In genomic region chr14:49892301-49892635, GRCh38 we compare ENCODE assay signal across 1 cellular context.
TF ChIP-seq lines count a peak whose summit lies in the region.

No MANE protein-coding gene starts in this region.

TF ChIP-seq in HepG2, 621 proteins besides CTCF, POLR2A, EP300 and RAD21 (continued from another document and continues in another):
- no peak for TF ChIP-seq ZSCAN9 (CRISPR knock-in tag; IDR thresholded peaks at IDR 0.05; ENCODE audit: borderline replicate concordance)
- TF ChIP-seq ZNF570 (CRISPR knock-in tag; IDR thresholded peaks at IDR 0.05; ENCODE audit: borderline replicate concordance), result no peak
- TF ChIP-seq SNAI1 (CRISPR knock-in tag; IDR thresholded peaks at IDR 0.05; ENCODE audit: borderline replicate concordance), result no peak
- TF ChIP-seq CSRNP1 (CRISPR knock-in tag; IDR thresholded peaks at IDR 0.05), result no peak
- TF ChIP-seq FOXK1 (CRISPR knock-in tag; IDR thresholded peaks at IDR 0.05; ENCODE audit: borderline replicate concordance, low read depth), result 0 out of 2 replicates have a peak, but pooled peaks have one; percentile 8
- no peak for TF ChIP-seq SRSF1 (optimal IDR thresholded peaks at IDR 0.05; ENCODE audit: low read depth, low read length)
- TF ChIP-seq NFE2 (CRISPR knock-in tag; IDR thresholded peaks at IDR 0.05), result no peak
- TF ChIP-seq ZNF253 (CRISPR knock-in tag; IDR thresholded peaks at IDR 0.05; ENCODE audit: borderline replicate concordance), result 0 out of 2 replicates have a peak, but pooled peaks have one; percentile 5
- TF ChIP-seq, protein P1, sequence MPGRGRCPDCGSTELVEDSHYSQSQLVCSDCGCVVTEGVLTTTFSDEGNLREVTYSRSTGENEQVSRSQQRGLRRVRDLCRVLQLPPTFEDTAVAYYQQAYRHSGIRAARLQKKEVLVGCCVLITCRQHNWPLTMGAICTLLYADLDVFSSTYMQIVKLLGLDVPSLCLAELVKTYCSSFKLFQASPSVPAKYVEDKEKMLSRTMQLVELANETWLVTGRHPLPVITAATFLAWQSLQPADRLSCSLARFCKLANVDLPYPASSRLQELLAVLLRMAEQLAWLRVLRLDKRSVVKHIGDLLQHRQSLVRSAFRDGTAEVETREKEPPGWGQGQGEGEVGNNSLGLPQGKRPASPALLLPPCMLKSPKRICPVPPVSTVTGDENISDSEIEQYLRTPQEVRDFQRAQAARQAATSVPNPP (CRISPR knock-in tag; IDR thresholded peaks at IDR 0.05), result no peak
- no peak for TF ChIP-seq YEATS2 (CRISPR knock-in tag; IDR thresholded peaks at IDR 0.05; ENCODE audit: borderline replicate concordance)
- 0 out of 2 replicates have a peak, but pooled peaks have one; percentile 5 for TF ChIP-seq FOXP1 (IDR thresholded peaks at IDR 0.05)
- TF ChIP-seq FOXP1 (CRISPR knock-in tag; IDR thresholded peaks at IDR 0.05), result no peak
- TF ChIP-seq, protein P2, sequence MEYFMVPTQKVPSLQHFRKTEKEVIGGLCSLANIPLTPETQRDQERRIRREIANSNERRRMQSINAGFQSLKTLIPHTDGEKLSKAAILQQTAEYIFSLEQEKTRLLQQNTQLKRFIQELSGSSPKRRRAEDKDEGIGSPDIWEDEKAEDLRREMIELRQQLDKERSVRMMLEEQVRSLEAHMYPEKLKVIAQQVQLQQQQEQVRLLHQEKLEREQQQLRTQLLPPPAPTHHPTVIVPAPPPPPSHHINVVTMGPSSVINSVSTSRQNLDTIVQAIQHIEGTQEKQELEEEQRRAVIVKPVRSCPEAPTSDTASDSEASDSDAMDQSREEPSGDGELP (IDR thresholded peaks at IDR 0.05; ENCODE audit: borderline replicate concordance, low read depth), result no peak
- TF ChIP-seq EEA1 (CRISPR knock-in tag; IDR thresholded peaks at IDR 0.05; ENCODE audit: borderline replicate concordance), result no peak
- TF ChIP-seq, protein P3, sequence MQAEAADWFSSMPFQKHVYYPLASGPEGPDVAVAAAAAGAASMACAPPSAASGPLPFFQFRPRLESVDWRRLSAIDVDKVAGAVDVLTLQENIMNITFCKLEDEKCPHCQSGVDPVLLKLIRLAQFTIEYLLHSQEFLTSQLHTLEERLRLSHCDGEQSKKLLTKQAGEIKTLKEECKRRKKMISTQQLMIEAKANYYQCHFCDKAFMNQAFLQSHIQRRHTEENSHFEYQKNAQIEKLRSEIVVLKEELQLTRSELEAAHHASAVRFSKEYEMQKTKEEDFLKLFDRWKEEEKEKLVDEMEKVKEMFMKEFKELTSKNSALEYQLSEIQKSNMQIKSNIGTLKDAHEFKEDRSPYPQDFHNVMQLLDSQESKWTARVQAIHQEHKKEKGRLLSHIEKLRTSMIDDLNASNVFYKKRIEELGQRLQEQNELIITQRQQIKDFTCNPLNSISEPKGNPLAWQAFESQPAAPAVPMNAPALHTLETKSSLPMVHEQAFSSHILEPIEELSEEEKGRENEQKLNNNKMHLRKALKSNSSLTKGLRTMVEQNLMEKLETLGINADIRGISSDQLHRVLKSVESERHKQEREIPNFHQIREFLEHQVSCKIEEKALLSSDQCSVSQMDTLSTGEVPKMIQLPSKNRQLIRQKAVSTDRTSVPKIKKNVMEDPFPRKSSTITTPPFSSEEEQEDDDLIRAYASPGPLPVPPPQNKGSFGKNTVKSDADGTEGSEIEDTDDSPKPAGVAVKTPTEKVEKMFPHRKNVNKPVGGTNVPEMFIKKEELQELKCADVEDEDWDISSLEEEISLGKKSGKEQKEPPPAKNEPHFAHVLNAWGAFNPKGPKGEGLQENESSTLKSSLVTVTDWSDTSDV (CRISPR knock-in tag; IDR thresholded peaks at IDR 0.05), result no peak
- TF ChIP-seq, protein P4, sequence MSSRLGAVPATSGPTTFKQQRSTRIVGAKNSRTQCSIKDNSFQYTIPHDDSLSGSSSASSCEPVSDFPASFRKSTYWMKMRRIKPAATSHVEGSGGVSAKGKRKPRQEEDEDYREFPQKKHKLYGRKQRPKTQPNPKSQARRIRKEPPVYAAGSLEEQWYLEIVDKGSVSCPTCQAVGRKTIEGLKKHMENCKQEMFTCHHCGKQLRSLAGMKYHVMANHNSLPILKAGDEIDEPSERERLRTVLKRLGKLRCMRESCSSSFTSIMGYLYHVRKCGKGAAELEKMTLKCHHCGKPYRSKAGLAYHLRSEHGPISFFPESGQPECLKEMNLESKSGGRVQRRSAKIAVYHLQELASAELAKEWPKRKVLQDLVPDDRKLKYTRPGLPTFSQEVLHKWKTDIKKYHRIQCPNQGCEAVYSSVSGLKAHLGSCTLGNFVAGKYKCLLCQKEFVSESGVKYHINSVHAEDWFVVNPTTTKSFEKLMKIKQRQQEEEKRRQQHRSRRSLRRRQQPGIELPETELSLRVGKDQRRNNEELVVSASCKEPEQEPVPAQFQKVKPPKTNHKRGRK (CRISPR knock-in tag; IDR thresholded peaks at IDR 0.05), result no peak
- TF ChIP-seq SIN3B (IDR thresholded peaks at IDR 0.05; ENCODE audit: low read length), result 0 out of 2 replicates have a peak, but pooled peaks have one; percentile 34
- TF ChIP-seq, protein P5, sequence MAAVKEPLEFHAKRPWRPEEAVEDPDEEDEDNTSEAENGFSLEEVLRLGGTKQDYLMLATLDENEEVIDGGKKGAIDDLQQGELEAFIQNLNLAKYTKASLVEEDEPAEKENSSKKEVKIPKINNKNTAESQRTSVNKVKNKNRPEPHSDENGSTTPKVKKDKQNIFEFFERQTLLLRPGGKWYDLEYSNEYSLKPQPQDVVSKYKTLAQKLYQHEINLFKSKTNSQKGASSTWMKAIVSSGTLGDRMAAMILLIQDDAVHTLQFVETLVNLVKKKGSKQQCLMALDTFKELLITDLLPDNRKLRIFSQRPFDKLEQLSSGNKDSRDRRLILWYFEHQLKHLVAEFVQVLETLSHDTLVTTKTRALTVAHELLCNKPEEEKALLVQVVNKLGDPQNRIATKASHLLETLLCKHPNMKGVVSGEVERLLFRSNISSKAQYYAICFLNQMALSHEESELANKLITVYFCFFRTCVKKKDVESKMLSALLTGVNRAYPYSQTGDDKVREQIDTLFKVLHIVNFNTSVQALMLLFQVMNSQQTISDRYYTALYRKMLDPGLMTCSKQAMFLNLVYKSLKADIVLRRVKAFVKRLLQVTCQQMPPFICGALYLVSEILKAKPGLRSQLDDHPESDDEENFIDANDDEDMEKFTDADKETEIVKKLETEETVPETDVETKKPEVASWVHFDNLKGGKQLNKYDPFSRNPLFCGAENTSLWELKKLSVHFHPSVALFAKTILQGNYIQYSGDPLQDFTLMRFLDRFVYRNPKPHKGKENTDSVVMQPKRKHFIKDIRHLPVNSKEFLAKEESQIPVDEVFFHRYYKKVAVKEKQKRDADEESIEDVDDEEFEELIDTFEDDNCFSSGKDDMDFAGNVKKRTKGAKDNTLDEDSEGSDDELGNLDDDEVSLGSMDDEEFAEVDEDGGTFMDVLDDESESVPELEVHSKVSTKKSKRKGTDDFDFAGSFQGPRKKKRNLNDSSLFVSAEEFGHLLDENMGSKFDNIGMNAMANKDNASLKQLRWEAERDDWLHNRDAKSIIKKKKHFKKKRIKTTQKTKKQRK (IDR thresholded peaks at IDR 0.05; ENCODE audit: low read length), result no peak
- TF ChIP-seq ATF7 (IDR thresholded peaks at IDR 0.05), result no peak
- TF ChIP-seq ATF7 (CRISPR knock-in tag; IDR thresholded peaks at IDR 0.05), result no peak
- TF ChIP-seq, protein P6, sequence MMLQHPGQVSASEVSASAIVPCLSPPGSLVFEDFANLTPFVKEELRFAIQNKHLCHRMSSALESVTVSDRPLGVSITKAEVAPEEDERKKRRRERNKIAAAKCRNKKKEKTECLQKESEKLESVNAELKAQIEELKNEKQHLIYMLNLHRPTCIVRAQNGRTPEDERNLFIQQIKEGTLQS (CRISPR knock-in tag; IDR thresholded peaks at IDR 0.05), result no peak
- TF ChIP-seq, protein P7, sequence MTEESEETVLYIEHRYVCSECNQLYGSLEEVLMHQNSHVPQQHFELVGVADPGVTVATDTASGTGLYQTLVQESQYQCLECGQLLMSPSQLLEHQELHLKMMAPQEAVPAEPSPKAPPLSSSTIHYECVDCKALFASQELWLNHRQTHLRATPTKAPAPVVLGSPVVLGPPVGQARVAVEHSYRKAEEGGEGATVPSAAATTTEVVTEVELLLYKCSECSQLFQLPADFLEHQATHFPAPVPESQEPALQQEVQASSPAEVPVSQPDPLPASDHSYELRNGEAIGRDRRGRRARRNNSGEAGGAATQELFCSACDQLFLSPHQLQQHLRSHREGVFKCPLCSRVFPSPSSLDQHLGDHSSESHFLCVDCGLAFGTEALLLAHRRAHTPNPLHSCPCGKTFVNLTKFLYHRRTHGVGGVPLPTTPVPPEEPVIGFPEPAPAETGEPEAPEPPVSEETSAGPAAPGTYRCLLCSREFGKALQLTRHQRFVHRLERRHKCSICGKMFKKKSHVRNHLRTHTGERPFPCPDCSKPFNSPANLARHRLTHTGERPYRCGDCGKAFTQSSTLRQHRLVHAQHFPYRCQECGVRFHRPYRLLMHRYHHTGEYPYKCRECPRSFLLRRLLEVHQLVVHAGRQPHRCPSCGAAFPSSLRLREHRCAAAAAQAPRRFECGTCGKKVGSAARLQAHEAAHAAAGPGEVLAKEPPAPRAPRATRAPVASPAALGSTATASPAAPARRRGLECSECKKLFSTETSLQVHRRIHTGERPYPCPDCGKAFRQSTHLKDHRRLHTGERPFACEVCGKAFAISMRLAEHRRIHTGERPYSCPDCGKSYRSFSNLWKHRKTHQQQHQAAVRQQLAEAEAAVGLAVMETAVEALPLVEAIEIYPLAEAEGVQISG (CRISPR knock-in tag; IDR thresholded peaks at IDR 0.05), result no peak
- 0 out of 2 replicates have a peak, but pooled peaks have one; percentile 15 for TF ChIP-seq ZNF33A (CRISPR knock-in tag; IDR thresholded peaks at IDR 0.05; ENCODE audit: borderline replicate concordance)
- TF ChIP-seq SCMH1 (CRISPR knock-in tag; IDR thresholded peaks at IDR 0.05; ENCODE audit: borderline replicate concordance), result no peak
- TF ChIP-seq MEIS2 (CRISPR knock-in tag; IDR thresholded peaks at IDR 0.05), result no peak
- TF ChIP-seq ZNF558 (CRISPR knock-in tag; IDR thresholded peaks at IDR 0.05; ENCODE audit: borderline replicate concordance), result no peak
- TF ChIP-seq HIVEP1 (CRISPR knock-in tag; IDR thresholded peaks at IDR 0.05), result no peak
- no peak for TF ChIP-seq PHF5A (CRISPR knock-in tag; IDR thresholded peaks at IDR 0.05; ENCODE audit: low read depth, unreplicated experiment)
- TF ChIP-seq, protein P8, sequence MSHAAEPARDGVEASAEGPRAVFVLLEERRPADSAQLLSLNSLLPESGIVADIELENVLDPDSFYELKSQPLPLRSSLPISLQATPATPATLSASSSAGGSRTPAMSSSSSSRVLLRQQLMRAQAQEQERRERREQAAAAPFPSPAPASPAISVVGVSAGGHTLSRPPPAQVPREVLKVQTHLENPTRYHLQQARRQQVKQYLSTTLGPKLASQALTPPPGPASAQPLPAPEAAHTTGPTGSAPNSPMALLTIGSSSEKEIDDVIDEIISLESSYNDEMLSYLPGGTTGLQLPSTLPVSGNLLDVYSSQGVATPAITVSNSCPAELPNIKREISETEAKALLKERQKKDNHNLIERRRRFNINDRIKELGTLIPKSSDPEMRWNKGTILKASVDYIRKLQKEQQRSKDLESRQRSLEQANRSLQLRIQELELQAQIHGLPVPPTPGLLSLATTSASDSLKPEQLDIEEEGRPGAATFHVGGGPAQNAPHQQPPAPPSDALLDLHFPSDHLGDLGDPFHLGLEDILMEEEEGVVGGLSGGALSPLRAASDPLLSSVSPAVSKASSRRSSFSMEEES (CRISPR knock-in tag; IDR thresholded peaks at IDR 0.05), result no peak
- no peak for TF ChIP-seq ZNF672 (CRISPR knock-in tag; IDR thresholded peaks at IDR 0.05)
- no peak for TF ChIP-seq ZFP41 (CRISPR knock-in tag; IDR thresholded peaks at IDR 0.05; ENCODE audit: borderline replicate concordance)
- no peak for TF ChIP-seq TBP (CRISPR knock-in tag; IDR thresholded peaks at IDR 0.05)
- TF ChIP-seq ELF3 (CRISPR knock-in tag; IDR thresholded peaks at IDR 0.05), result no peak
- no peak for TF ChIP-seq POLR2G (IDR thresholded peaks at IDR 0.05; ENCODE audit: low read depth, low read length)
- TF ChIP-seq ZNF136 (CRISPR knock-in tag; IDR thresholded peaks at IDR 0.05; ENCODE audit: low read depth), result 0 out of 2 replicates have a peak, but pooled peaks have one; percentile 6
- TF ChIP-seq GLI4 (CRISPR knock-in tag; IDR thresholded peaks at IDR 0.05; ENCODE audit: borderline replicate concordance), result no peak
- no peak for TF ChIP-seq HNRNPH1 (optimal IDR thresholded peaks at IDR 0.05; ENCODE audit: low read depth, low read length)
- TF ChIP-seq AFF4 (CRISPR knock-in tag; IDR thresholded peaks at IDR 0.05), result no peak
- no peak for TF ChIP-seq ZNF414 (CRISPR knock-in tag; IDR thresholded peaks at IDR 0.05)
